Comparison of ENCODE assay signal across 9 cellular contexts in genomic region chr20:49630396-49630951, GRCh38.
A peak's percentile ranks its signal among the peaks of the same experiment; 100 is the strongest.
DNase-seq lines count a peak whose midpoint lies in the region; ATAC-seq and TF ChIP-seq lines count a peak whose summit lies in the region.
"Had no signal": no experiment of that assay in that cellular context is flagged by ENCODE, and none has a peak within 500 bp of the region (broad histone marks: within the 10 kb centered on the region; RNA-seq: fewer than 3 reads in every experiment).

No MANE protein-coding gene starts in this region.

- ATAC-seq in GM18505 (IDR thresholded peaks at IDR 0.05; ENCODE audit: unreplicated experiment) = peak; percentile 42
- ATAC-seq in GM21526 (IDR thresholded peaks at IDR 0.05; ENCODE audit: low FRiP score, unreplicated experiment) = peak; percentile 51
- peak; percentile 74 for ATAC-seq in HG03378 (IDR thresholded peaks at IDR 0.05; ENCODE audit: unreplicated experiment)

- TF ChIP-seq CTCF in mesothelial cell of epicardium (IDR thresholded peaks at IDR 0.05; ENCODE audit: unreplicated experiment) = no peak

- H3K27me3 Mint-ChIP-seq in mesothelial cell of epicardium (ENCODE audit: low read depth) = no peaks in the 10 kb centered on the region

- peaks cover 10% of the 10 kb centered on the region for H3K9me3 Mint-ChIP-seq in mesothelial cell of epicardium

- no peaks in the 10 kb centered on the region for H3K4me1 Mint-ChIP-seq in mesothelial cell of epicardium

- TF ChIP-seq POLR2A in GM18505 (IDR thresholded peaks at IDR 0.05; ENCODE audit: borderline replicate concordance, extremely low read depth, insufficient read depth, insufficient read length) = no peak

- H3K36me3 Mint-ChIP-seq in mesothelial cell of epicardium = peaks cover 15% of the 10 kb centered on the region

- no peak overlapping the region for H3K4me3 Mint-ChIP-seq in mesothelial cell of epicardium

- DNase-seq in mesothelial cell of epicardium (ENCODE audit: low spot score in 2 of 2, unreplicated experiment in 2 of 2) = no peak
- DNase-seq in Kasumi-1 (lab: John Stamatoyannopoulos, UW) = no peak
- DNase-seq in SHP77 treated with DMSO at 0.1 percent for 48 hours (lab: John Stamatoyannopoulos, UW) = no peak
- DNase-seq in NCI-H2081 (lab: John Stamatoyannopoulos, UW) = no peak
- DNase-seq in stimulated activated CD4-positive, alpha-beta T cell treated with anti-CD3 and anti-CD28 coated beads, Interleukin-4, amount 100 ng/mL, for 1 hour = no peak
- DNase-seq: SW 1271 had no signal

- peak overlapping the region; percentile 34 for H3K27ac Mint-ChIP-seq in mesothelial cell of epicardium
